ENCODE assay signal across 32 cellular contexts in the genomic region with DNA sequence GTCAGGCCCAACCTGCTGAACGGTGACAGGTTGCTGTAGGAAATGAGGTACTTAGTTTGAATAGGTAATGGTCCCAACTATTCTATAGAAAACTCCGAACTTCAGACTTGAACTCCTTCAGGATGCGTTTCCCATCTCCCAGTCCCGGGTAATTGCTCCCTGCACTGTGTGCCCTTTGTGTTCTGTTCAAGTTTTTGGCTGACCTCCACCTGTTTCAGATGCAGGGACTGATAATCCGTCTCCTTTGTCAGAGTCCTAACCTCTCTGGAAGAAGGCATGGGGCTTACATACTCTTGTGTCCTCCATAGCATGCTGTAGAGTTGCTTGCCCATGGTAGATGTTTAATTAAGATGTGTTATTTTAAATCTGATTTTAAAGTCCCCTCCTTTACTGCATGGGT.
A peak's percentile ranks its signal among the peaks of the same experiment; 100 is the strongest.
DNase-seq lines count a peak whose midpoint lies in the region; ATAC-seq, FAIRE-seq and TF ChIP-seq lines count a peak whose summit lies in the region.
"Had no signal": no experiment of that assay in that cellular context is flagged by ENCODE, and none has a peak within 500 bp of the region (broad histone marks: within the 10 kb centered on the region; RNA-seq: fewer than 3 reads in every experiment).

No MANE protein-coding gene starts in this region.

- TF ChIP-seq CTCF in DND-41 (IDR thresholded peaks at IDR 0.05; ENCODE audit: borderline replicate concordance, extremely low read depth, low read length, poor library complexity, severe bottlenecking) (no peak), neural progenitor cell (IDR thresholded peaks at IDR 0.05) (no peak), left lung (IDR thresholded peaks at IDR 0.05) (no peak)

- DNase-seq in DND-41, result no peak
- no peak for DNase-seq in neural progenitor cell (ENCODE audit: low spot score)
- no peak for DNase-seq in urothelium cell line (ENCODE audit: low spot score)
- DNase-seq in left lung, result no peak
- DNase-seq: 8988T; ACHN; AML-193; Caco-2; Calu3; CD4-positive, alpha-beta memory T cell; CD4-positive, alpha-beta T cell; CD8-positive, alpha-beta memory T cell; CD8-positive, alpha-beta T cell; COR-L47; DMS 273 treated with DMSO at 0.1 percent for 48 hours; DMS153; DMS79; DMS79 treated with DMSO at 0.1 percent for 48 hours; EL had no signal

- peaks cover 14% of the 10 kb centered on the region for H3K9me3 Mint-ChIP-seq in neural progenitor cell
- H3K9me3 Mint-ChIP-seq: CD4-positive, alpha-beta T cell; CD8-positive, alpha-beta memory T cell; CD8-positive, alpha-beta T cell had no signal

- H3K79me2 ChIP-seq in DND-41 (ENCODE audit: insufficient read depth, low read length) (no peaks in the 10 kb centered on the region), neural progenitor cell (ENCODE audit: low read depth) (no peaks in the 10 kb centered on the region)

- H3K36me3 ChIP-seq in DND-41 (ENCODE audit: insufficient read depth, low read length) (no peaks in the 10 kb centered on the region), neural progenitor cell (no peaks in the 10 kb centered on the region), left lung (no peaks in the 10 kb centered on the region)
- H3K36me3 ChIP-seq: BE2C; BLaER1; BLaER1 treated with 17β-estradiol and CSF1 and Interleukin-3, amounts not matched to agents 10 nM and 100 nM had no signal

- H3K4me1 ChIP-seq in DND-41 (ENCODE audit: insufficient read depth, low read length) (peaks cover 18% of the 10 kb centered on the region), neural progenitor cell (peaks cover 20% of the 10 kb centered on the region), left lung (no peaks in the 10 kb centered on the region)

- H3K4me3 ChIP-seq in DND-41 (ENCODE audit: low read depth in 1 of 2, low read length in 2 of 2) (no peak overlapping the region), neural progenitor cell (no peak overlapping the region), left lung (no peak overlapping the region)
- H3K4me3 ChIP-seq: A549; BLaER1; BLaER1 treated with 17β-estradiol and CSF1 and Interleukin-3, amounts not matched to agents 10 nM and 100 nM had no signal

- H3K27ac Mint-ChIP-seq in neural progenitor cell, result peak overlapping the region; percentile 88
- H3K27ac Mint-ChIP-seq: B cell; CD14-positive monocyte; CD4-positive, alpha-beta T cell; CD8-positive, alpha-beta T cell had no signal

- no peak for ATAC-seq in DND-41 (ENCODE audit: insufficient read depth, low read depth)
- no peak for ATAC-seq in GM19035 (IDR thresholded peaks at IDR 0.05; ENCODE audit: unreplicated experiment)
- no peak for ATAC-seq in left lung
- ATAC-seq in HG03432 (IDR thresholded peaks at IDR 0.05; ENCODE audit: unreplicated experiment), result no peak
- ATAC-seq: CD8-positive, alpha-beta T cell had no signal

- peaks cover 5% of the 10 kb centered on the region for H3K27me3 Mint-ChIP-seq in neural progenitor cell (ENCODE audit: insufficient read depth, low read depth)
- H3K27me3 Mint-ChIP-seq: CD4-positive, alpha-beta T cell had no signal

- H3K27me3 ChIP-seq in DND-41 (ENCODE audit: insufficient read depth, low read length, poor library complexity), result no peaks in the 10 kb centered on the region
- H3K27me3 ChIP-seq in neural progenitor cell, result no peaks in the 10 kb centered on the region
- no peaks in the 10 kb centered on the region for H3K27me3 ChIP-seq in left lung
- H3K27me3 ChIP-seq: BE2C; BLaER1; BLaER1 treated with 17β-estradiol and CSF1 and Interleukin-3, amounts not matched to agents 10 nM and 100 nM had no signal

- H3K9ac ChIP-seq in DND-41 (ENCODE audit: low read depth, low read length) (no peak overlapping the region), neural progenitor cell (no peak overlapping the region)
- H3K9ac ChIP-seq: BLaER1; BLaER1 treated with 17β-estradiol and CSF1 and Interleukin-3, amounts not matched to agents 10 nM and 100 nM had no signal

- H2AFZ ChIP-seq in DND-41 (ENCODE audit: low read depth, low read length) (no peak overlapping the region), neural progenitor cell (replicated peaks) (no peak overlapping the region)

- H3K4me2 ChIP-seq in DND-41 (ENCODE audit: insufficient read depth, low read length) (no peak overlapping the region), neural progenitor cell (no peak overlapping the region)
- H3K4me2 ChIP-seq: A549 had no signal

- peaks cover 24% of the 10 kb centered on the region for H3F3A ChIP-seq in neural progenitor cell (ENCODE audit: low read depth)

- no peaks in the 10 kb centered on the region for H4K20me1 ChIP-seq in DND-41 (ENCODE audit: insufficient read depth, low read length)
- no peaks in the 10 kb centered on the region for H4K20me1 ChIP-seq in neural progenitor cell (ENCODE audit: low read depth)
- H4K20me1 ChIP-seq: BLaER1; BLaER1 treated with 17β-estradiol and CSF1 and Interleukin-3, amounts not matched to agents 10 nM and 100 nM had no signal

- peaks cover 69% of the 10 kb centered on the region for H3K4me1 Mint-ChIP-seq in neural progenitor cell
- H3K4me1 Mint-ChIP-seq: B cell; CD14-positive monocyte; CD4-positive, alpha-beta memory T cell; CD8-positive, alpha-beta memory T cell had no signal

- H3K36me3 Mint-ChIP-seq in neural progenitor cell, result peaks cover 3% of the 10 kb centered on the region
- H3K36me3 Mint-ChIP-seq: CD14-positive monocyte; CD4-positive, alpha-beta memory T cell; CD4-positive, CD25-positive, alpha-beta regulatory T cell; CD8-positive, alpha-beta memory T cell; CD8-positive, alpha-beta T cell had no signal

- H3K27ac ChIP-seq in DND-41 (ENCODE audit: low read length), result 0 out of 2 replicates have a peak overlapping the region, but pooled peaks have one; percentile 5
- no peak overlapping the region for H3K27ac ChIP-seq in neural progenitor cell
- no peak overlapping the region for H3K27ac ChIP-seq in left lung
- H3K27ac ChIP-seq: 22Rv1; A549; BLaER1; BLaER1 treated with 17β-estradiol and CSF1 and Interleukin-3, amounts not matched to agents 10 nM and 100 nM; C4-2B had no signal

- intact Hi-C loops in left lung (cut with DNase I), result no loop called here

- H3K9me3 ChIP-seq in DND-41 (ENCODE audit: insufficient read depth, low read length, severe bottlenecking), result no peaks in the 10 kb centered on the region
- H3K9me3 ChIP-seq in neural progenitor cell (ENCODE audit: low read depth), result no peaks in the 10 kb centered on the region
- H3K9me3 ChIP-seq in left lung, result no peaks in the 10 kb centered on the region
- H3K9me3 ChIP-seq: A549; BE2C; BLaER1; BLaER1 treated with 17β-estradiol and CSF1 and Interleukin-3, amounts not matched to agents 10 nM and 100 nM; Caco-2 had no signal

- H3K4me3 Mint-ChIP-seq in neural progenitor cell, result no peak overlapping the region
- H3K4me3 Mint-ChIP-seq: B cell; CD14-positive monocyte; CD4-positive, alpha-beta memory T cell; CD4-positive, alpha-beta T cell; CD4-positive, CD25-positive, alpha-beta regulatory T cell; CD8-positive, alpha-beta memory T cell; CD8-positive, alpha-beta T cell had no signal

- FAIRE-seq in urothelium cell line (lab: Jason Lieb, UNC), result peak; percentile 62
- FAIRE-seq: A204.1, A549, D721Med had no signal
